Comparison of ENCODE assay signal across 8 cellular contexts in genomic region chr5:32172908-32173393, GRCh38. TPM values are rescaled to one million over a fixed set of nuclear protein-coding genes. Genes with fewer than 3 reads are reported as not detected.
DNase-seq lines count a peak whose midpoint lies in the region; ATAC-seq, FAIRE-seq and TF ChIP-seq lines count a peak whose summit lies in the region.

No MANE protein-coding gene starts in this region.

- TSS peak; percentile 35 for BruUV-seq in MCF 10A (replicated peaks; lab: Mats Ljungman, UMichigan)

- H3K27me3 Mint-ChIP-seq in MCF 10A (ENCODE audit: insufficient read depth, unreplicated experiment) = no peaks in the 10 kb centered on the region
- no peaks in the 10 kb centered on the region for H3K27me3 Mint-ChIP-seq in memory B cell

- CTCF ChIA-PET in MCF 10A (lab: Yijun Ruan, JAX) = interaction anchor here (0.5 to 0.9 kb wide), 7 partner anchors 13 to 412 kb away, joined by 3 read pairs; no protein-coding TSS in a partner anchor

- H3K9me3 ChIP-seq in BE2C = no peaks in the 10 kb centered on the region
- no peaks in the 10 kb centered on the region for H3K9me3 ChIP-seq in HUES6 (ENCODE audit: control insufficient read depth, insufficient read depth, low read depth, low read length)
- H3K9me3 ChIP-seq in uterus = no peaks in the 10 kb centered on the region

- H3K4me3 ChIP-seq in BE2C (ENCODE audit: low read depth, low read length) (peak overlapping the region; percentile 89), HUES6 (ENCODE audit: low read depth, low read length) (peak overlapping the region; percentile 81), uterus (peak overlapping the region; percentile 81 to 88)

- POLR2A ChIA-PET in MCF 10A (lab: Yijun Ruan, JAX) = interaction anchor here (0.6 to 2.0 kb wide), 15 partner anchors 10 to 590 kb away, joined by 3 to 23 read pairs (median 4); no protein-coding TSS in a partner anchor

- TF ChIP-seq CTCF in BE2C (IDR thresholded peaks at IDR 0.05; ENCODE audit: low read depth, low read length) (no peak), MCF 10A (IDR thresholded peaks at IDR 0.05; ENCODE audit: unreplicated experiment) (no peak), uterus (IDR thresholded peaks at IDR 0.05) (no peak)

- H3K27me3 ChIP-seq in BE2C (no peaks in the 10 kb centered on the region), HUES6 (ENCODE audit: control insufficient read depth, insufficient read depth, low read length) (no peaks in the 10 kb centered on the region), uterus (no peaks in the 10 kb centered on the region)

- H3K36me3 Mint-ChIP-seq in MCF 10A (ENCODE audit: insufficient read depth, unreplicated experiment) (peaks cover 61% of the 10 kb centered on the region), memory B cell (peaks cover 13% of the 10 kb centered on the region)

- H3K4me3 Mint-ChIP-seq in MCF 10A (ENCODE audit: unreplicated experiment) (peak overlapping the region; percentile 98), memory B cell (peak overlapping the region; percentile 98)

- no peak for TF ChIP-seq POLR2A in uterus (IDR thresholded peaks at IDR 0.05)
- no peak for TF ChIP-seq POLR2A in GM12892 (IDR thresholded peaks at IDR 0.05; ENCODE audit: low read depth, low read length)

- H3K4me1 Mint-ChIP-seq in MCF 10A (ENCODE audit: insufficient read depth, unreplicated experiment) = peaks cover 32% of the 10 kb centered on the region
- peaks cover 26% of the 10 kb centered on the region for H3K4me1 Mint-ChIP-seq in memory B cell

- H3K36me3 ChIP-seq in BE2C (peaks cover 36% of the 10 kb centered on the region), HUES6 (ENCODE audit: control insufficient read depth, insufficient read depth, low read length) (peaks cover 36% of the 10 kb centered on the region), uterus (no peaks in the 10 kb centered on the region)

- H3K9ac ChIP-seq in HUES6 (ENCODE audit: low read length) = peak overlapping the region; percentile 97

- H3K27ac ChIP-seq in HUES6 (ENCODE audit: low read depth, low read length) = peak overlapping the region; percentile 100; the same call in 1 of the 2 replicates
- peak overlapping the region; percentile 99 to 100 for H3K27ac ChIP-seq in uterus

- DNase-seq in BE2C (no peak), MCF 10A (ENCODE audit: unreplicated experiment) (peak; percentile 33), memory B cell (ENCODE audit: low spot score in 2 of 2) (no peak), uterus (no peak), GM12892 (ENCODE audit: insufficient read length) (no peak)
- no peak for DNase-seq in activated CD4-positive, alpha-beta T cell treated with anti-CD3 and anti-CD28 coated beads, Interleukin-2, amount 50 U/mL, for 48 hours

- H3K27ac Mint-ChIP-seq in MCF 10A (ENCODE audit: low read depth, unreplicated experiment) = peak overlapping the region; percentile 95
- H3K27ac Mint-ChIP-seq in memory B cell = peak overlapping the region; percentile 96

- peaks cover 2% of the 10 kb centered on the region; the same call in 1 of the 2 replicates for H3K4me1 ChIP-seq in BE2C
- H3K4me1 ChIP-seq in HUES6 (ENCODE audit: control insufficient read depth, insufficient read depth, low read length) = peaks cover 2% of the 10 kb centered on the region; the same call in 1 of the 2 replicates
- peaks cover 5 to 6% of the 10 kb centered on the region in 2 donors for H3K4me1 ChIP-seq in uterus

- no peak for FAIRE-seq in GM12892 (lab: Jason Lieb, UNC)

- ATAC-seq in memory B cell (ENCODE audit: low read depth) (no peak), HG03108 (IDR thresholded peaks at IDR 0.05; ENCODE audit: unreplicated experiment) (no peak)

- intact Hi-C loops in MCF 10A (cut with micrococcal nuclease) (no loop called here), uterus (cut with DNase I; ENCODE audit: low total_unique reads) (no loop called here)

- H3K9me3 Mint-ChIP-seq in MCF 10A (ENCODE audit: unreplicated experiment) = no peaks in the 10 kb centered on the region
- no peaks in the 10 kb centered on the region for H3K9me3 Mint-ChIP-seq in memory B cell

RNA-seq across cellular contexts. Expression of gene GOLPH3, which starts 1.2 kb away (rescaled TPM):
- 83.1 TPM for polyA plus RNA-seq in BE2C (2012; ENCODE audit: insufficient read depth, insufficient read length, low read depth)
- total RNA-seq in MCF 10A (2022) (69.5 and 89.6 TPM in 2 replicates), uterus (10 to 100 TPM; 31.8 to 93.7 (median 69.0) TPM)
- 34.6 TPM for polyA plus RNA-seq in GM12892 (2012; ENCODE audit: missing spikeins)
